8 cellular contexts compared by ENCODE assay signal in genomic region chr7:85021090-85021704, GRCh38.
DNase-seq lines count a peak whose midpoint lies in the region; ATAC-seq and TF ChIP-seq lines count a peak whose summit lies in the region.
"Had no signal": no experiment of that assay in that cellular context is flagged by ENCODE, and none has a peak within 500 bp of the region (broad histone marks: within the 10 kb centered on the region; RNA-seq: fewer than 3 reads in every experiment).

No MANE protein-coding gene starts in this region.

- H3K4me1 Mint-ChIP-seq in progenitor cell of endocrine pancreas (ENCODE audit: low read depth): peaks cover 2% of the 10 kb centered on the region
- H3K4me1 Mint-ChIP-seq: activated naive CD8-positive, alpha-beta T cell treated with anti-CD3 and anti-CD28 coated beads, Interleukin-2, amount 10 ng/mL, durations not matched to agents 7 days and 5 days had no signal

- no peak overlapping the region for H3K27ac ChIP-seq in dorsolateral prefrontal cortex
- H3K27ac ChIP-seq in aorta (ENCODE audit: low read depth in 1 of 2, low read length in 2 of 2): no peak overlapping the region

- no peak for ATAC-seq in aorta (ENCODE audit: low FRiP score)

- no peaks in the 10 kb centered on the region for H3K36me3 ChIP-seq in GM06990 (ENCODE audit: control insufficient read depth, insufficient read depth, low read length)
- H3K36me3 ChIP-seq in aorta (ENCODE audit: control insufficient read depth in 1 of 2, insufficient read depth in 2 of 2, low read length in 1 of 2): peaks cover 0 to 3% of the 10 kb centered on the region in 2 donors

- WGBS in aorta, 2 donors: 89 to 91% methylated on average over 4 of the region's 4 CpGs

- H3K4me3 Mint-ChIP-seq in progenitor cell of endocrine pancreas (ENCODE audit: low read depth): no peak overlapping the region
- H3K4me3 Mint-ChIP-seq: activated naive CD8-positive, alpha-beta T cell treated with anti-CD3 and anti-CD28 coated beads, Interleukin-2, amount 10 ng/mL, durations not matched to agents 7 days and 5 days had no signal

- H3K27ac Mint-ChIP-seq in progenitor cell of endocrine pancreas: no peak overlapping the region
- H3K27ac Mint-ChIP-seq: activated naive CD8-positive, alpha-beta T cell treated with anti-CD3 and anti-CD28 coated beads, Interleukin-2, amount 10 ng/mL, durations not matched to agents 7 days and 5 days had no signal

- H3K9me3 Mint-ChIP-seq in progenitor cell of endocrine pancreas (ENCODE audit: low read depth): no peaks in the 10 kb centered on the region
- H3K9me3 Mint-ChIP-seq: activated naive CD8-positive, alpha-beta T cell treated with anti-CD3 and anti-CD28 coated beads, Interleukin-2, amount 10 ng/mL, durations not matched to agents 7 days and 5 days had no signal

- H3K9me3 ChIP-seq in aorta (ENCODE audit: control insufficient read depth, low read length): no peaks in the 10 kb centered on the region

- H3K4me1 ChIP-seq in aorta (ENCODE audit: control insufficient read depth in 1 of 2, insufficient read depth in 2 of 2, low read length in 2 of 2): peaks cover 0 to 5% of the 10 kb centered on the region in 2 donors

- no peak for DNase-seq in GM06990 (ENCODE audit: extremely low read depth, insufficient read length)
- DNase-seq in NCI-H1092 treated with DMSO at 0.1 percent for 48 hours (lab: John Stamatoyannopoulos, UW): peak; percentile 43
- DNase-seq in dorsolateral prefrontal cortex: no peak
- DNase-seq in progenitor cell of endocrine pancreas (ENCODE audit: low spot score, unreplicated experiment): no peak
- no peak for DNase-seq in NCI-H2107 treated with DMSO at 0.1 percent for 48 hours (lab: John Stamatoyannopoulos, UW; ENCODE audit: unreplicated experiment)
- no peak for DNase-seq in HuH-7.5 (ENCODE audit: low spot score)
- DNase-seq in aorta: no peak
- DNase-seq: activated naive CD8-positive, alpha-beta T cell treated with anti-CD3 and anti-CD28 coated beads, Interleukin-2, amount 10 ng/mL, durations not matched to agents 7 days and 5 days had no signal

- peak; percentile 22 for TF ChIP-seq CTCF in GM06990 (IDR thresholded peaks at IDR 0.05; ENCODE audit: insufficient read depth, low read length, poor library complexity, severe bottlenecking)
- TF ChIP-seq CTCF in dorsolateral prefrontal cortex (IDR thresholded peaks at IDR 0.05 in 54 of 56, conservative IDR thresholded peaks at IDR 0.05 in 2 of 56; ENCODE audit: low read depth in 1 of 56, partially characterized antibody in 56 of 56): peak in 38 of 56 donors; percentile 8 to 52 (median 32)
- peak; percentile 67 for TF ChIP-seq CTCF in progenitor cell of endocrine pancreas (IDR thresholded peaks at IDR 0.05; ENCODE audit: unreplicated experiment)

- H3K36me3 Mint-ChIP-seq in progenitor cell of endocrine pancreas (ENCODE audit: insufficient read depth): peaks cover 7% of the 10 kb centered on the region
- H3K36me3 Mint-ChIP-seq: activated naive CD8-positive, alpha-beta T cell treated with anti-CD3 and anti-CD28 coated beads, Interleukin-2, amount 10 ng/mL, durations not matched to agents 7 days and 5 days had no signal

- H3K4me3 ChIP-seq in GM06990 (replicated peaks; ENCODE audit: low read depth, low read length) (no peak overlapping the region), dorsolateral prefrontal cortex (no peak overlapping the region), aorta (ENCODE audit: low read length in 2 of 2) (no peak overlapping the region)

- H3K27me3 ChIP-seq in GM06990 (replicated peaks; ENCODE audit: control insufficient read depth, insufficient read depth, low read length) (no peaks in the 10 kb centered on the region), dorsolateral prefrontal cortex (no peaks in the 10 kb centered on the region), aorta (ENCODE audit: control insufficient read depth in 1 of 2, insufficient read depth in 2 of 2, low read length in 1 of 2) (no peaks in the 10 kb centered on the region)

- H3K27me3 Mint-ChIP-seq in progenitor cell of endocrine pancreas: no peaks in the 10 kb centered on the region

- intact Hi-C loops in dorsolateral prefrontal cortex (cut with DNase I) (loop anchor here (5.0 kb wide), 1 partner anchor 1044 kb away; no protein-coding TSS in a partner anchor), aorta (cut with DNase I) (loop anchor here (5.0 to 10.0 kb wide), 3 partner anchors 529 to 1086 kb away; no protein-coding TSS in a partner anchor)
